ENCODE assay signal across 17 cellular contexts in genomic region chr1:36466370-36467026, GRCh38. TPM values are rescaled to one million over a fixed set of nuclear protein-coding genes. Genes with fewer than 3 reads are reported as not detected.
DNase-seq lines count a peak whose midpoint lies in the region; ATAC-seq, FAIRE-seq and TF ChIP-seq lines count a peak whose summit lies in the region.
"Had no signal": no experiment of that assay in that cellular context is flagged by ENCODE, and none has a peak within 500 bp of the region (broad histone marks: within the 10 kb centered on the region; RNA-seq: fewer than 3 reads in every experiment).

No MANE protein-coding gene starts in this region.

- H3K4me3 Mint-ChIP-seq in activated CD4-positive, alpha-beta T cell treated with anti-CD3 and anti-CD28 coated beads, Interleukin-2, amount 10 ng/mL, durations not matched to agents 7 days and 5 days = no peak overlapping the region
- H3K4me3 Mint-ChIP-seq in neural crest cell = peak overlapping the region; percentile 57
- H3K4me3 Mint-ChIP-seq in stimulated activated naive B cell treated with anti-CD40 and anti-IgM and Interleukin-4, amounts not matched to agents 10 μg/mL and 1 μg/mL and 100 μg/mL, for 72 hours = no peak overlapping the region

- H3K4me1 Mint-ChIP-seq in activated CD4-positive, alpha-beta T cell treated with anti-CD3 and anti-CD28 coated beads, Interleukin-2, amount 10 ng/mL, durations not matched to agents 7 days and 5 days = peaks cover 45% of the 10 kb centered on the region
- H3K4me1 Mint-ChIP-seq in neural crest cell = peaks cover 32% of the 10 kb centered on the region
- H3K4me1 Mint-ChIP-seq in stimulated activated naive B cell treated with anti-CD40 and anti-IgM and Interleukin-4, amounts not matched to agents 10 μg/mL and 1 μg/mL and 100 μg/mL, for 72 hours = peaks cover 13 to 30% of the 10 kb centered on the region in 2 donors

- CTCF ChIA-PET in activated CD4-positive, alpha-beta T cell treated with anti-CD3 and anti-CD28 coated beads, Interleukin-2, amount 10 ng/mL, durations not matched to agents 7 days and 5 days (lab: Charles Lee) = interaction anchor here (0.9 kb wide), 1 partner anchor 50 kb away, joined by 3 read pairs; no protein-coding TSS in a partner anchor

- ATAC-seq in stimulated activated naive B cell treated with anti-CD40 and anti-IgM and Interleukin-4, amounts not matched to agents 10 μg/mL and 1 μg/mL and 100 μg/mL, for 72 hours (replicated peaks) = no peak
- ATAC-seq in Right ventricle myocardium inferior = no peak

- peak overlapping the region; percentile 97 for H3K27ac Mint-ChIP-seq in activated CD4-positive, alpha-beta T cell treated with anti-CD3 and anti-CD28 coated beads, Interleukin-2, amount 10 ng/mL, durations not matched to agents 7 days and 5 days
- H3K27ac Mint-ChIP-seq in neural crest cell (ENCODE audit: unreplicated experiment) = peak overlapping the region; percentile 50
- peak overlapping the region; percentile 44 for H3K27ac Mint-ChIP-seq in stimulated activated naive B cell treated with anti-CD40 and anti-IgM and Interleukin-4, amounts not matched to agents 10 μg/mL and 1 μg/mL and 100 μg/mL, for 72 hours

- TF ChIP-seq CTCF in bronchial epithelial cell (IDR thresholded peaks at IDR 0.05; ENCODE audit: insufficient read depth, low read length, severe bottlenecking) (no peak), neural crest cell (conservative IDR thresholded peaks at IDR 0.05) (no peak)

- no peaks in the 10 kb centered on the region for H3K9me3 Mint-ChIP-seq in activated CD4-positive, alpha-beta T cell treated with anti-CD3 and anti-CD28 coated beads, Interleukin-2, amount 10 ng/mL, durations not matched to agents 7 days and 5 days
- H3K9me3 Mint-ChIP-seq in neural crest cell = no peaks in the 10 kb centered on the region
- no peaks in the 10 kb centered on the region for H3K9me3 Mint-ChIP-seq in stimulated activated naive B cell treated with anti-CD40 and anti-IgM and Interleukin-4, amounts not matched to agents 10 μg/mL and 1 μg/mL and 100 μg/mL, for 72 hours

- POLR2A ChIA-PET in activated CD4-positive, alpha-beta T cell treated with anti-CD3 and anti-CD28 coated beads, Interleukin-2, amount 10 ng/mL, durations not matched to agents 7 days and 5 days (lab: Charles Lee) = no interaction called here

- H3K4me3 ChIP-seq in bronchial epithelial cell (ENCODE audit: low read depth, low read length) = no peak overlapping the region

- peaks cover 4% of the 10 kb centered on the region for H3K36me3 ChIP-seq in bronchial epithelial cell (ENCODE audit: control insufficient read depth, insufficient read depth, low read length)

- peak; percentile 36 for FAIRE-seq in bronchial epithelial cell (lab: Jason Lieb, UNC)

- H3K27me3 ChIP-seq in bronchial epithelial cell (ENCODE audit: control insufficient read depth, insufficient read depth, low read length) = no peaks in the 10 kb centered on the region

- intact Hi-C loops in Right ventricle myocardium inferior (cut with DNase I) = no loop called here

- peaks cover 16% of the 10 kb centered on the region for H3K36me3 Mint-ChIP-seq in activated CD4-positive, alpha-beta T cell treated with anti-CD3 and anti-CD28 coated beads, Interleukin-2, amount 10 ng/mL, durations not matched to agents 7 days and 5 days (ENCODE audit: low read depth)
- H3K36me3 Mint-ChIP-seq in neural crest cell (ENCODE audit: low read depth) = peaks cover 4% of the 10 kb centered on the region
- H3K36me3 Mint-ChIP-seq in stimulated activated naive B cell treated with anti-CD40 and anti-IgM and Interleukin-4, amounts not matched to agents 10 μg/mL and 1 μg/mL and 100 μg/mL, for 72 hours = peaks cover 9 to 16% of the 10 kb centered on the region in 2 donors

- H3K27me3 Mint-ChIP-seq in activated CD4-positive, alpha-beta T cell treated with anti-CD3 and anti-CD28 coated beads, Interleukin-2, amount 10 ng/mL, durations not matched to agents 7 days and 5 days = no peaks in the 10 kb centered on the region
- H3K27me3 Mint-ChIP-seq in neural crest cell (ENCODE audit: low read depth) = no peaks in the 10 kb centered on the region
- H3K27me3 Mint-ChIP-seq in stimulated activated naive B cell treated with anti-CD40 and anti-IgM and Interleukin-4, amounts not matched to agents 10 μg/mL and 1 μg/mL and 100 μg/mL, for 72 hours = no peaks in the 10 kb centered on the region

- no peak for DNase-seq in activated CD4-positive, alpha-beta T cell treated with anti-CD3 and anti-CD28 coated beads, Interleukin-2, amount 10 ng/mL, durations not matched to agents 7 days and 5 days
- no peak for DNase-seq in activated CD4-positive, alpha-beta T cell treated with anti-CD3 and anti-CD28 coated beads for 4 hours
- DNase-seq in bronchial epithelial cell (ENCODE audit: low read depth) = no peak
- DNase-seq in neural crest cell (ENCODE audit: low read depth, low spot score) = no peak
- no peak for DNase-seq in stimulated activated naive B cell treated with anti-CD40 and anti-IgM and Interleukin-4, amounts not matched to agents 10 μg/mL and 1 μg/mL and 100 μg/mL, for 72 hours
- no peak for DNase-seq in Right ventricle myocardium inferior (ENCODE audit: missing footprints)
- DNase-seq in SIG-M5 (lab: John Stamatoyannopoulos, UW) = no peak
- DNase-seq in medulla oblongata (ENCODE audit: extremely low spot score) = no peak
- DNase-seq: 8988T; C1 segment of cervical spinal cord; DMS153; H7; NCI-H1436; NCI-H2081; NCI-H510A treated with DMSO at 0.1 percent for 48 hours; NK-92 treated with Interleukin-12 subunit alpha and Interleukin-12 subunit beta, amount 100 ng/mL, for 24 hours had no signal

RNA-seq across cellular contexts. Expression of gene MRPS15, which starts 2.3 kb away (rescaled TPM):
- total RNA-seq in activated CD4-positive, alpha-beta T cell treated with anti-CD3 and anti-CD28 coated beads, Interleukin-2, amount 10 ng/mL, durations not matched to agents 7 days and 5 days = 100 to 1,000 TPM in 1 of 2 experiments, 10 to 100 TPM in 1; 81.9 to 101 TPM
- 64.5 and 81.0 TPM in 2 replicates for total RNA-seq in bronchial epithelial cell
- total RNA-seq in neural crest cell = 89.8 and 97.3 TPM in 2 replicates
- 114 TPM for total RNA-seq in Right ventricle myocardium inferior

RNA-seq across cellular contexts. Expression of gene CSF3R, which starts 16.2 kb away (rescaled TPM):
- total RNA-seq in activated CD4-positive, alpha-beta T cell treated with anti-CD3 and anti-CD28 coated beads, Interleukin-2, amount 10 ng/mL, durations not matched to agents 7 days and 5 days = under 1 TPM; 0.29 to 0.32 TPM
- total RNA-seq in bronchial epithelial cell (0.79 TPM in 1 of 2 replicates, not detected in the other), neural crest cell (not detected in 2 replicates), Right ventricle myocardium inferior (5.8 TPM)
- total RNA-seq: HT-29 had no signal

RNA-seq across cellular contexts. Expression of gene OSCP1, which starts 16.2 kb away (rescaled TPM):
- 1 to 10 TPM; 1.9 to 2.2 TPM for total RNA-seq in activated CD4-positive, alpha-beta T cell treated with anti-CD3 and anti-CD28 coated beads, Interleukin-2, amount 10 ng/mL, durations not matched to agents 7 days and 5 days
- 3.7 and 8.8 TPM in 2 replicates for total RNA-seq in bronchial epithelial cell
- total RNA-seq in neural crest cell = 10.5 and 11.5 TPM in 2 replicates
- 5.3 TPM for total RNA-seq in Right ventricle myocardium inferior

Comparison
In these comparisons a context has a peak if more than half of its experiments do, and no peak if none do; other contexts are left out.
1. H3K27ac Mint-ChIP-seq: peak in every context shown above with its lines; median percentile 97 in activated CD4-positive, alpha-beta T cell treated with anti-CD3 and anti-CD28 coated beads, Interleukin-2, amount 10 ng/mL, durations not matched to agents 7 days and 5 days; 50 in neural crest cell; 44 in stimulated activated naive B cell treated with anti-CD40 and anti-IgM and Interleukin-4, amounts not matched to agents 10 μg/mL and 1 μg/mL and 100 μg/mL, for 72 hours.